ENCODE assay signal across 13 cellular contexts in the genomic region with DNA sequence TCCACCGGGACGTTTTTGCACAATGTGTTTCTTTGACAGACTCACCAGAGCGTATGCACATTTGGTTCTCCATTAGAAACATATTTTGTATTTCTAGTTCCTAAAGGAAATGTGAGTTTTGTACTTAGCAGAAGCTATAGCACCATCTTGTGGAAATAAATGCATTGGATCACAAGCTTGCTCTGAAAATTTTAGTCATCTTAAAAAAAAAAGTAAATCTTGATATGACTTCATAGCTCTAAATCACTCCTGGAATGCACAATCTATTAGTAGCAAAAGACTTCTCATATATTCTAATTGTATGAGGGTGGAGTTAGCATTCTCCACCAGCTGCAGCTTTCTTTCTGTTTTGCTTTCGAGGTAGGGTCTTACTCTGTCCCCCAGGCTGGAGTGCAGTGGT. TPM values are rescaled to one million over a fixed set of nuclear protein-coding genes. Genes with fewer than 3 reads are reported as not detected.
DNase-seq lines count a peak whose midpoint lies in the region; ATAC-seq, FAIRE-seq and TF ChIP-seq lines count a peak whose summit lies in the region.
"Not testable (repeated sequence)": the region's sequence is repeated elsewhere in the genome, so short reads cannot be mapped to it uniquely, and the experiment has no call there.
"Had no signal": no experiment of that assay in that cellular context is flagged by ENCODE, and none has a peak within 500 bp of the region (broad histone marks: within the 10 kb centered on the region; RNA-seq: fewer than 3 reads in every experiment).

No MANE protein-coding gene starts in this region.

- not testable (repeated sequence) for H3K9me3 Mint-ChIP-seq in activated B cell treated with CpG ODN at 0.5 μM for 24 hours; chondrocyte (ENCODE audit: low read depth); stimulated activated memory B cell treated with anti-CD40 and anti-IgM and Interleukin-4, amounts not matched to agents 10 μg/mL and 1 μg/mL and 100 μg/mL, for 72 hours

- WGBS in HepG2 (ENCODE audit: low lambda C conversion rate), result no CpG with 5 or more reads among the region's 4 CpGs

- peak; percentile 52 for ATAC-seq in GM18867 (IDR thresholded peaks at IDR 0.05; ENCODE audit: unreplicated experiment)
- ATAC-seq in GM19463 (IDR thresholded peaks at IDR 0.05; ENCODE audit: unreplicated experiment), result peak; percentile 46
- ATAC-seq in HG02973 (IDR thresholded peaks at IDR 0.05; ENCODE audit: unreplicated experiment), result peak; percentile 37
- peak; percentile 40 for ATAC-seq in activated B cell treated with CpG ODN at 0.5 μM for 24 hours (ENCODE audit: low read depth)
- not testable (repeated sequence) for ATAC-seq in HepG2
- peak; percentile 3 for ATAC-seq in stimulated activated memory B cell treated with anti-CD40 and anti-IgM and Interleukin-4, amounts not matched to agents 10 μg/mL and 1 μg/mL and 100 μg/mL, for 72 hours

- TF ChIP-seq RAD21 in HepG2 (CRISPR knock-in tag; IDR thresholded peaks at IDR 0.05), result not testable (repeated sequence)

- in situ Hi-C loops in HepG2 (cut with HindIII; ENCODE audit: extremely low pct_ligation_motif_present, low pct_unique_long_range_greater_than_20kb), result not testable (repeated sequence)

- TF ChIP-seq EP300 in HepG2 (IDR thresholded peaks at IDR 0.05; ENCODE audit: low read depth in 2 of 2, low read length in 2 of 2); HepG2 (CRISPR knock-in tag; IDR thresholded peaks at IDR 0.05; ENCODE audit: borderline replicate concordance): not testable (repeated sequence)

- CTCF ChIA-PET in activated B cell treated with CpG ODN at 0.5 μM for 24 hours (lab: Charles Lee); HepG2 (lab: Yijun Ruan, JAX; ENCODE audit: low intra/inter-chr PET ratio, low total read pairs): not testable (repeated sequence)

- not testable (repeated sequence) for H3K36me3 ChIP-seq in HepG2 (replicated peaks in 1 of 2; ENCODE audit: control insufficient read depth in 1 of 2, insufficient read depth in 2 of 2, low read length in 2 of 2)

- not testable (repeated sequence) for DNase-seq in activated B cell treated with CpG ODN at 0.5 μM for 24 hours; chondrocyte (ENCODE audit: low spot score); HepG2 (ENCODE audit: low spot score)

- H3K27me3 ChIP-seq in HepG2 (ENCODE audit: control insufficient read depth in 1 of 2, insufficient read depth in 2 of 2, low read length in 2 of 2), result not testable (repeated sequence)

- H3K27me3 Mint-ChIP-seq in activated B cell treated with CpG ODN at 0.5 μM for 24 hours; chondrocyte (ENCODE audit: low read depth); stimulated activated memory B cell treated with anti-CD40 and anti-IgM and Interleukin-4, amounts not matched to agents 10 μg/mL and 1 μg/mL and 100 μg/mL, for 72 hours: not testable (repeated sequence)

- H3K27ac ChIP-seq in HepG2 (ENCODE audit: extremely low read length, insufficient read depth, low read length), result not testable (repeated sequence)

- H3K9me3 ChIP-seq in HepG2 (ENCODE audit: low read length), result not testable (repeated sequence)

- H3K4me3 Mint-ChIP-seq in activated B cell treated with CpG ODN at 0.5 μM for 24 hours; chondrocyte (ENCODE audit: unreplicated experiment); stimulated activated memory B cell treated with anti-CD40 and anti-IgM and Interleukin-4, amounts not matched to agents 10 μg/mL and 1 μg/mL and 100 μg/mL, for 72 hours: not testable (repeated sequence)

- H3K4me2 ChIP-seq in HepG2 (ENCODE audit: low read depth, low read length), result not testable (repeated sequence)

- not testable (repeated sequence) for H3K9ac ChIP-seq in HepG2 (ENCODE audit: insufficient read depth, low read depth, low read length)

- TF ChIP-seq CTCF in activated B cell treated with CpG ODN at 0.5 μM for 24 hours (IDR thresholded peaks at IDR 0.05); HepG2 (CRISPR knock-in tag; IDR thresholded peaks at IDR 0.05): not testable (repeated sequence)
- TF ChIP-seq CTCF in chondrocyte (IDR thresholded peaks at IDR 0.05), result peak; percentile 23

- H3K36me3 Mint-ChIP-seq in activated B cell treated with CpG ODN at 0.5 μM for 24 hours (ENCODE audit: low read depth); chondrocyte (ENCODE audit: low read depth); stimulated activated memory B cell treated with anti-CD40 and anti-IgM and Interleukin-4, amounts not matched to agents 10 μg/mL and 1 μg/mL and 100 μg/mL, for 72 hours: not testable (repeated sequence)

- not testable (repeated sequence) for H4K20me1 ChIP-seq in HepG2 (ENCODE audit: insufficient read depth, low read length)

- not testable (repeated sequence) for H3K4me3 ChIP-seq in HepG2 (replicated peaks in 1 of 3; ENCODE audit: insufficient read depth in 1 of 3, low read depth in 2 of 3, low read length in 3 of 3)

- FAIRE-seq in A204.1 (lab: Jason Lieb, UNC) (peak; percentile 30), HepG2 (lab: Jason Lieb, UNC) (peak; percentile 67)

- TF ChIP-seq POLR2A in HepG2 (IDR thresholded peaks at IDR 0.05; ENCODE audit: insufficient read depth in 1 of 2, low read depth in 2 of 2, low read length in 2 of 2), result not testable (repeated sequence)

- not testable (repeated sequence) for H3K27ac Mint-ChIP-seq in activated B cell treated with CpG ODN at 0.5 μM for 24 hours; chondrocyte (ENCODE audit: unreplicated experiment); stimulated activated memory B cell treated with anti-CD40 and anti-IgM and Interleukin-4, amounts not matched to agents 10 μg/mL and 1 μg/mL and 100 μg/mL, for 72 hours

- intact Hi-C loops in activated B cell treated with CpG ODN at 0.5 μM for 24 hours (cut with micrococcal nuclease); HepG2 (cut with micrococcal nuclease; ENCODE audit: unreplicated experiment): not testable (repeated sequence)

- H3K79me2 ChIP-seq in HepG2 (ENCODE audit: insufficient read depth, low read length), result not testable (repeated sequence)

- not testable (repeated sequence) for H2AFZ ChIP-seq in HepG2 (ENCODE audit: low read length)

- not testable (repeated sequence) for H3K4me1 Mint-ChIP-seq in activated B cell treated with CpG ODN at 0.5 μM for 24 hours; chondrocyte (ENCODE audit: low read depth); stimulated activated memory B cell treated with anti-CD40 and anti-IgM and Interleukin-4, amounts not matched to agents 10 μg/mL and 1 μg/mL and 100 μg/mL, for 72 hours

- BruUV-seq in HepG2 (replicated peaks; lab: Mats Ljungman, UMichigan), result not testable (repeated sequence)

- POLR2A ChIA-PET in activated B cell treated with CpG ODN at 0.5 μM for 24 hours (lab: Charles Lee), result interaction anchor here (0.7 kb wide), 1 partner anchor 311 kb away, joined by 4 read pairs; no protein-coding TSS in a partner anchor
- POLR2A ChIA-PET in HepG2 (lab: Yijun Ruan, JAX), result not testable (repeated sequence)

- H3K4me1 ChIP-seq in HepG2 (ENCODE audit: insufficient read depth, low read length), result not testable (repeated sequence)

RNA-seq across cellular contexts. Expression of a gene that starts 20.3 kb away (rescaled TPM):
- not detected in 2 replicates for total RNA-seq in activated B cell treated with CpG ODN at 0.5 μM for 24 hours
- total RNA-seq in chondrocyte, result 0.12 to 0.31 TPM in 2 of 3 replicates, not detected in the other
- total RNA-seq in HepG2 (2016; rRNA removed; fragmentation: Illumina TruSeq; extraction: Trizol), result not detected in 2 replicates
- not detected in 2 replicates for total RNA-seq in HepG2 (2016; cell fraction: cytosol; rRNA removed; fragmentation: Illumina TruSeq; extraction: Trizol; ENCODE audit: low read depth)
- not detected in 2 replicates for total RNA-seq in HepG2 (2016; cell fraction: insoluble cytoplasmic fraction; rRNA removed; fragmentation: Illumina TruSeq; extraction: Trizol)
- not detected in 2 replicates for total RNA-seq in HepG2 (2016; cell fraction: membrane; rRNA removed; fragmentation: Illumina TruSeq; extraction: Trizol)
- not detected in 2 replicates for total RNA-seq in HepG2 (2016; cell fraction: nucleus; rRNA removed; fragmentation: Illumina TruSeq; extraction: Trizol)
- polyA plus RNA-seq in HepG2 (2011; rRNA removed), result not detected in 2 replicates
- polyA plus RNA-seq in HepG2 (2011; cell fraction: cytosol; rRNA removed), result not detected in 2 replicates
- not detected in 2 replicates for polyA plus RNA-seq in HepG2 (2011; cell fraction: nucleus; rRNA removed)
- not detected in 2 replicates for polyA plus RNA-seq in HepG2 (2012)
- not detected in 2 replicates for polyA plus RNA-seq in HepG2 (2016; cell fraction: cytosol; fragmentation: Illumina TruSeq; extraction: Trizol; ENCODE audit: low read depth)
- polyA plus RNA-seq in HepG2 (2016; cell fraction: insoluble cytoplasmic fraction; fragmentation: Illumina TruSeq; extraction: Trizol; ENCODE audit: low read depth), result not detected in 2 replicates
- not detected in 2 replicates for polyA plus RNA-seq in HepG2 (2016; cell fraction: membrane; fragmentation: Illumina TruSeq; extraction: Trizol; ENCODE audit: low read depth)
- polyA plus RNA-seq in HepG2 (2016; cell fraction: nucleus; fragmentation: Illumina TruSeq; extraction: Trizol; ENCODE audit: insufficient read depth, low read depth), result not detected in 2 replicates
- polyA minus RNA-seq in HepG2 (2011; rRNA and poly(A)+ RNA removed; ENCODE audit: low replicate concordance), result not detected in 2 replicates
- polyA minus RNA-seq in HepG2 (2011; cell fraction: cytosol; rRNA and poly(A)+ RNA removed), result not detected in 2 replicates
- not detected in 2 replicates for polyA minus RNA-seq in HepG2 (2011; cell fraction: nucleus; rRNA and poly(A)+ RNA removed)
- total RNA-seq: CD4-positive, alpha-beta memory T cell; colonic mucosa; lung microvascular endothelial cell; PC-9; right cardiac atrium had no signal
- polyA plus RNA-seq: CD4-positive, alpha-beta memory T cell had no signal

RNA-seq across cellular contexts. Expression of a gene that starts 23.5 kb away (rescaled TPM):
- 3.9 and 4.9 TPM in 2 replicates for total RNA-seq in activated B cell treated with CpG ODN at 0.5 μM for 24 hours
- total RNA-seq in chondrocyte, result 0.75 to 2.7 TPM (median 2.0 TPM) in 3 replicates
- total RNA-seq in HepG2 (2016; rRNA removed; fragmentation: Illumina TruSeq; extraction: Trizol), result 0.18 TPM in 1 of 2 replicates, not detected in the other
- not detected in 2 replicates for total RNA-seq in HepG2 (2016; cell fraction: cytosol; rRNA removed; fragmentation: Illumina TruSeq; extraction: Trizol; ENCODE audit: low read depth)
- 0.30 TPM in 1 of 2 replicates, not detected in the other for total RNA-seq in HepG2 (2016; cell fraction: insoluble cytoplasmic fraction; rRNA removed; fragmentation: Illumina TruSeq; extraction: Trizol)
- total RNA-seq in HepG2 (2016; cell fraction: membrane; rRNA removed; fragmentation: Illumina TruSeq; extraction: Trizol), result not detected in 2 replicates
- total RNA-seq in HepG2 (2016; cell fraction: nucleus; rRNA removed; fragmentation: Illumina TruSeq; extraction: Trizol), result 1.4 and 2.0 TPM in 2 replicates
- 0.03 TPM in 1 of 2 replicates, not detected in the other for polyA plus RNA-seq in HepG2 (2011; rRNA removed)
- not detected in 2 replicates for polyA plus RNA-seq in HepG2 (2011; cell fraction: cytosol; rRNA removed)
- 0.07 TPM in 1 of 2 replicates, not detected in the other for polyA plus RNA-seq in HepG2 (2011; cell fraction: nucleus; rRNA removed)
- polyA plus RNA-seq in HepG2 (2012), result 0.12 and 0.13 TPM in 2 replicates
- polyA plus RNA-seq in HepG2 (2016; cell fraction: cytosol; fragmentation: Illumina TruSeq; extraction: Trizol; ENCODE audit: low read depth), result not detected in 2 replicates
- 0.16 TPM in 1 of 2 replicates, not detected in the other for polyA plus RNA-seq in HepG2 (2016; cell fraction: insoluble cytoplasmic fraction; fragmentation: Illumina TruSeq; extraction: Trizol; ENCODE audit: low read depth)
- not detected in 2 replicates for polyA plus RNA-seq in HepG2 (2016; cell fraction: membrane; fragmentation: Illumina TruSeq; extraction: Trizol; ENCODE audit: low read depth)
- polyA plus RNA-seq in HepG2 (2016; cell fraction: nucleus; fragmentation: Illumina TruSeq; extraction: Trizol; ENCODE audit: insufficient read depth, low read depth), result 0.31 and 0.57 TPM in 2 replicates
- 1.2 TPM in 1 of 2 replicates, not detected in the other for polyA minus RNA-seq in HepG2 (2011; rRNA and poly(A)+ RNA removed; ENCODE audit: low replicate concordance)
- not detected in 2 replicates for polyA minus RNA-seq in HepG2 (2011; cell fraction: cytosol; rRNA and poly(A)+ RNA removed)
- polyA minus RNA-seq in HepG2 (2011; cell fraction: nucleus; rRNA and poly(A)+ RNA removed), result 1.9 and 3.6 TPM in 2 replicates
- total RNA-seq: lung microvascular endothelial cell had no signal

RNA-seq across cellular contexts. Expression of a gene that starts 35.9 kb away (rescaled TPM):
- total RNA-seq in activated B cell treated with CpG ODN at 0.5 μM for 24 hours, result not detected in 2 replicates
- 0.47 TPM in 1 of 3 replicates, not detected in the others for total RNA-seq in chondrocyte
- not detected in 2 replicates for total RNA-seq in HepG2 (2016; rRNA removed; fragmentation: Illumina TruSeq; extraction: Trizol)
- not detected in 2 replicates for total RNA-seq in HepG2 (2016; cell fraction: cytosol; rRNA removed; fragmentation: Illumina TruSeq; extraction: Trizol; ENCODE audit: low read depth)
- not detected in 2 replicates for total RNA-seq in HepG2 (2016; cell fraction: insoluble cytoplasmic fraction; rRNA removed; fragmentation: Illumina TruSeq; extraction: Trizol)
- total RNA-seq in HepG2 (2016; cell fraction: membrane; rRNA removed; fragmentation: Illumina TruSeq; extraction: Trizol), result not detected in 2 replicates
- total RNA-seq in HepG2 (2016; cell fraction: nucleus; rRNA removed; fragmentation: Illumina TruSeq; extraction: Trizol), result not detected in 2 replicates
- not detected in 2 replicates for polyA plus RNA-seq in HepG2 (2011; rRNA removed)
- not detected in 2 replicates for polyA plus RNA-seq in HepG2 (2011; cell fraction: cytosol; rRNA removed)
- polyA plus RNA-seq in HepG2 (2011; cell fraction: nucleus; rRNA removed), result not detected in 2 replicates
- polyA plus RNA-seq in HepG2 (2012), result not detected in 2 replicates
- not detected in 2 replicates for polyA plus RNA-seq in HepG2 (2016; cell fraction: cytosol; fragmentation: Illumina TruSeq; extraction: Trizol; ENCODE audit: low read depth)
- not detected in 2 replicates for polyA plus RNA-seq in HepG2 (2016; cell fraction: insoluble cytoplasmic fraction; fragmentation: Illumina TruSeq; extraction: Trizol; ENCODE audit: low read depth)
- polyA plus RNA-seq in HepG2 (2016; cell fraction: membrane; fragmentation: Illumina TruSeq; extraction: Trizol; ENCODE audit: low read depth), result not detected in 2 replicates
- not detected in 2 replicates for polyA plus RNA-seq in HepG2 (2016; cell fraction: nucleus; fragmentation: Illumina TruSeq; extraction: Trizol; ENCODE audit: insufficient read depth, low read depth)
- 0.12 and 2.7 TPM in 2 replicates for polyA minus RNA-seq in HepG2 (2011; rRNA and poly(A)+ RNA removed; ENCODE audit: low replicate concordance)
- not detected in 2 replicates for polyA minus RNA-seq in HepG2 (2011; cell fraction: cytosol; rRNA and poly(A)+ RNA removed)
- polyA minus RNA-seq in HepG2 (2011; cell fraction: nucleus; rRNA and poly(A)+ RNA removed), result 0.25 and 0.52 TPM in 2 replicates
- total RNA-seq: lung microvascular endothelial cell had no signal

RNA-seq across cellular contexts. Expression of a gene that starts 45.4 kb away (rescaled TPM):
- total RNA-seq in activated B cell treated with CpG ODN at 0.5 μM for 24 hours, result 1.3 and 1.9 TPM in 2 replicates
- 0.68 to 1.00 TPM (median 0.92 TPM) in 3 replicates for total RNA-seq in chondrocyte
- total RNA-seq in HepG2 (2016; rRNA removed; fragmentation: Illumina TruSeq; extraction: Trizol), result not detected in 2 replicates
- total RNA-seq in HepG2 (2016; cell fraction: cytosol; rRNA removed; fragmentation: Illumina TruSeq; extraction: Trizol; ENCODE audit: low read depth), result not detected in 2 replicates
- not detected in 2 replicates for total RNA-seq in HepG2 (2016; cell fraction: insoluble cytoplasmic fraction; rRNA removed; fragmentation: Illumina TruSeq; extraction: Trizol)
- total RNA-seq in HepG2 (2016; cell fraction: membrane; rRNA removed; fragmentation: Illumina TruSeq; extraction: Trizol), result not detected in 2 replicates
- total RNA-seq in HepG2 (2016; cell fraction: nucleus; rRNA removed; fragmentation: Illumina TruSeq; extraction: Trizol), result not detected in 2 replicates
- not detected in 2 replicates for polyA plus RNA-seq in HepG2 (2011; rRNA removed)
- not detected in 2 replicates for polyA plus RNA-seq in HepG2 (2011; cell fraction: cytosol; rRNA removed)
- polyA plus RNA-seq in HepG2 (2011; cell fraction: nucleus; rRNA removed), result not detected in 2 replicates
- 0.27 TPM in 1 of 2 replicates, not detected in the other for polyA plus RNA-seq in HepG2 (2012)
- not detected in 2 replicates for polyA plus RNA-seq in HepG2 (2016; cell fraction: cytosol; fragmentation: Illumina TruSeq; extraction: Trizol; ENCODE audit: low read depth)
- polyA plus RNA-seq in HepG2 (2016; cell fraction: insoluble cytoplasmic fraction; fragmentation: Illumina TruSeq; extraction: Trizol; ENCODE audit: low read depth), result not detected in 2 replicates
- polyA plus RNA-seq in HepG2 (2016; cell fraction: membrane; fragmentation: Illumina TruSeq; extraction: Trizol; ENCODE audit: low read depth), result not detected in 2 replicates
- not detected in 2 replicates for polyA plus RNA-seq in HepG2 (2016; cell fraction: nucleus; fragmentation: Illumina TruSeq; extraction: Trizol; ENCODE audit: insufficient read depth, low read depth)
- 0.26 and 7.0 TPM in 2 replicates for polyA minus RNA-seq in HepG2 (2011; rRNA and poly(A)+ RNA removed; ENCODE audit: low replicate concordance)
- polyA minus RNA-seq in HepG2 (2011; cell fraction: cytosol; rRNA and poly(A)+ RNA removed), result not detected in 2 replicates
- not detected in 2 replicates for polyA minus RNA-seq in HepG2 (2011; cell fraction: nucleus; rRNA and poly(A)+ RNA removed)
- total RNA-seq: lung microvascular endothelial cell had no signal

RNA-seq across cellular contexts. Expression of a gene that starts 49.9 kb away (rescaled TPM):
- total RNA-seq in activated B cell treated with CpG ODN at 0.5 μM for 24 hours (0.64 and 1.00 TPM in 2 replicates), chondrocyte (0.53 to 1.4 TPM (median 0.92 TPM) in 3 replicates), HepG2 (2016; rRNA removed; fragmentation: Illumina TruSeq; extraction: Trizol) (not detected in 2 replicates)
- not detected in 2 replicates for total RNA-seq in HepG2 (2016; cell fraction: cytosol; rRNA removed; fragmentation: Illumina TruSeq; extraction: Trizol; ENCODE audit: low read depth)
- total RNA-seq in HepG2 (2016; cell fraction: insoluble cytoplasmic fraction; rRNA removed; fragmentation: Illumina TruSeq; extraction: Trizol), result not detected in 2 replicates
- not detected in 2 replicates for total RNA-seq in HepG2 (2016; cell fraction: membrane; rRNA removed; fragmentation: Illumina TruSeq; extraction: Trizol)
- not detected in 2 replicates for total RNA-seq in HepG2 (2016; cell fraction: nucleus; rRNA removed; fragmentation: Illumina TruSeq; extraction: Trizol)
- polyA plus RNA-seq in HepG2 (2011; rRNA removed), result not detected in 2 replicates
- polyA plus RNA-seq in HepG2 (2011; cell fraction: cytosol; rRNA removed), result not detected in 2 replicates
- not detected in 2 replicates for polyA plus RNA-seq in HepG2 (2011; cell fraction: nucleus; rRNA removed)
- polyA plus RNA-seq in HepG2 (2012), result not detected in 2 replicates
- polyA plus RNA-seq in HepG2 (2016; cell fraction: cytosol; fragmentation: Illumina TruSeq; extraction: Trizol; ENCODE audit: low read depth), result not detected in 2 replicates
- polyA plus RNA-seq in HepG2 (2016; cell fraction: insoluble cytoplasmic fraction; fragmentation: Illumina TruSeq; extraction: Trizol; ENCODE audit: low read depth), result not detected in 2 replicates
- polyA plus RNA-seq in HepG2 (2016; cell fraction: membrane; fragmentation: Illumina TruSeq; extraction: Trizol; ENCODE audit: low read depth), result not detected in 2 replicates
- polyA plus RNA-seq in HepG2 (2016; cell fraction: nucleus; fragmentation: Illumina TruSeq; extraction: Trizol; ENCODE audit: insufficient read depth, low read depth), result not detected in 2 replicates
- polyA minus RNA-seq in HepG2 (2011; rRNA and poly(A)+ RNA removed; ENCODE audit: low replicate concordance), result 0.47 TPM in 1 of 2 replicates, not detected in the other
- polyA minus RNA-seq in HepG2 (2011; cell fraction: cytosol; rRNA and poly(A)+ RNA removed), result not detected in 2 replicates
- polyA minus RNA-seq in HepG2 (2011; cell fraction: nucleus; rRNA and poly(A)+ RNA removed), result not detected in 2 replicates
- total RNA-seq: lung microvascular endothelial cell had no signal
